In the genomic region with DNA sequence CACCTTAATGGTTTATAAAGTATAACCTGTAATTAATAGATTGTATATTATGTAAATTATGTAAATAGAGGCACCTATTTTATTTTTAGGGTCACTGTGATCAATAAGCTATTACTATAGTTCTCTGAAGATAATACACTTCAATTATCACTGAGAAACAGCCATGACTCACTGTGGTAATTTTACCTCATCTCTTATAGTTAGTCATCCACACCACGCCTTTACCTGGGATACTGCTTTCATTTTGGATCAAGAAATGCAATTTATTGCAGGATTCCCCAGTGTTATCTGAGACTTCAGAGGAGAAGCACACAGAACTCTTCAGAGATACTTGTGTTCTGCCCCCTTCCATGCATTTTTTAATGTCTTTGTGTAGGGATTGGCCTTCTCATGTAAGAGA, we compare ENCODE assay signal across 23 cellular contexts.
A peak's percentile ranks its signal among the peaks of the same experiment; 100 is the strongest.
DNase-seq lines count a peak whose midpoint lies in the region; ATAC-seq and TF ChIP-seq lines count a peak whose summit lies in the region.
"Had no signal": no experiment of that assay in that cellular context is flagged by ENCODE, and none has a peak within 500 bp of the region (broad histone marks: within the 10 kb centered on the region; RNA-seq: fewer than 3 reads in every experiment).

No MANE protein-coding gene starts in this region.

- H3K79me2 ChIP-seq in PC-3 (ENCODE audit: low read length) (no peaks in the 10 kb centered on the region), mammary epithelial cell (ENCODE audit: insufficient read depth, low read length) (no peaks in the 10 kb centered on the region), MM.1S (ENCODE audit: low read length) (no peaks in the 10 kb centered on the region)

- H3K27me3 ChIP-seq in PC-3 (ENCODE audit: low read length) (no peaks in the 10 kb centered on the region), mammary epithelial cell (ENCODE audit: insufficient read depth, low read length) (no peaks in the 10 kb centered on the region), MM.1S (replicated peaks; ENCODE audit: insufficient read depth, low read length) (no peaks in the 10 kb centered on the region)

- H3K9me2 ChIP-seq in PC-3 (replicated peaks; ENCODE audit: low read length) (no peaks in the 10 kb centered on the region), MM.1S (replicated peaks; ENCODE audit: insufficient read depth, low read length) (no peaks in the 10 kb centered on the region)
- H3K9me2 ChIP-seq: SK-N-SH had no signal

- in situ Hi-C loops in mammary epithelial cell (cut with MboI; ENCODE audit: low sequenced_read_pairs in 2 of 2): no loop called here

- no TSS peak for BruUV-seq in PC-3 (replicated peaks; lab: Mats Ljungman, UMichigan)
- BruUV-seq in mammary epithelial cell (replicated peaks; lab: Mats Ljungman, UMichigan): no TSS peak

- H3K4me3 ChIP-seq in PC-3 (ENCODE audit: low read length) (no peak overlapping the region), mammary epithelial cell (replicated peaks in 1 of 3; ENCODE audit: insufficient read depth in 1 of 3, low read depth in 2 of 3, low read length in 3 of 3) (no peak overlapping the region), MM.1S (ENCODE audit: low read length) (no peak overlapping the region)

- H3K4me1 ChIP-seq in PC-3 (ENCODE audit: insufficient read depth, low read length) (peaks cover 39% of the 10 kb centered on the region), mammary epithelial cell (ENCODE audit: insufficient read depth, low read length) (no peaks in the 10 kb centered on the region), MM.1S (ENCODE audit: low read length) (no peaks in the 10 kb centered on the region)

- H3K9me3 ChIP-seq in PC-3 (ENCODE audit: low read length): no peaks in the 10 kb centered on the region
- no peaks in the 10 kb centered on the region for H3K9me3 ChIP-seq in mammary epithelial cell (replicated peaks; ENCODE audit: insufficient read depth, low read length)
- no peaks in the 10 kb centered on the region for H3K9me3 ChIP-seq in MM.1S (replicated peaks; ENCODE audit: insufficient read depth, low read length)
- H3K9me3 ChIP-seq: SK-N-SH had no signal

- H3K9ac ChIP-seq in PC-3 (ENCODE audit: low read length) (no peak overlapping the region), mammary epithelial cell (ENCODE audit: insufficient read depth, low read length) (no peak overlapping the region), MM.1S (ENCODE audit: low read length) (no peak overlapping the region)
- H3K9ac ChIP-seq: SK-N-SH had no signal

- intact Hi-C loops in PC-3 (cut with micrococcal nuclease) (no loop called here), mammary epithelial cell (cut with micrococcal nuclease) (no loop called here)

- H3F3A ChIP-seq in PC-3 (ENCODE audit: low read length, unreplicated experiment) (no peaks in the 10 kb centered on the region), MM.1S (ENCODE audit: insufficient read depth, low read length) (no peaks in the 10 kb centered on the region)

- H3K4me2 ChIP-seq in PC-3 (ENCODE audit: low read length) (peak overlapping the region; percentile 67), mammary epithelial cell (ENCODE audit: insufficient read depth, low read depth, low read length) (no peak overlapping the region), MM.1S (ENCODE audit: low read depth, low read length) (no peak overlapping the region)
- H3K4me2 ChIP-seq: SK-N-SH had no signal

- WGBS in mammary epithelial cell (ENCODE audit: low coverage, missing lambda C conversion rate): 0% methylated on average over 1 of the region's 1 CpG

- peak; percentile 77 for DNase-seq in PC-3
- peak; percentile 47 for DNase-seq in mammary epithelial cell
- peak; percentile 6 for DNase-seq in kidney tubule cell (ENCODE audit: low spot score)
- no peak for DNase-seq in DMS79 (lab: John Stamatoyannopoulos, UW)
- DNase-seq in MM.1S: no peak
- DNase-seq in epidermal melanocyte (ENCODE audit: insufficient read length, low spot score): no peak
- DNase-seq: C1 segment of cervical spinal cord; CD4-positive, alpha-beta memory T cell; COR-L47; DMS79 treated with DMSO at 0.1 percent for 48 hours; GF-D8; Karpas-422; NCI-H1105 treated with DMSO at 0.1 percent for 48 hours; NCI-H146; NCI-H1930; NCI-H2107; NCI-H524 treated with DMSO at 0.1 percent for 48 hours; NCI-H82; NK-92 treated with Interleukin-12 subunit alpha and Interleukin-12 subunit beta, amount 100 ng/mL, for 24 hours; SK-N-SH; SW 1271 had no signal

- H2AFZ ChIP-seq in PC-3 (ENCODE audit: low read length) (no peak overlapping the region), mammary epithelial cell (ENCODE audit: low read depth, low read length) (no peak overlapping the region), MM.1S (ENCODE audit: low read length) (no peak overlapping the region)

- dilution Hi-C loops in mammary epithelial cell (cut with HindIII; ENCODE audit: low sequenced_read_pairs): no loop called here

- H4K20me1 ChIP-seq in PC-3 (ENCODE audit: low read length) (no peaks in the 10 kb centered on the region), mammary epithelial cell (ENCODE audit: insufficient read depth, low read length) (no peaks in the 10 kb centered on the region), MM.1S (ENCODE audit: insufficient read depth, low read length) (no peaks in the 10 kb centered on the region)

- H3K36me3 ChIP-seq in PC-3 (ENCODE audit: low read depth, low read length): no peaks in the 10 kb centered on the region
- H3K36me3 ChIP-seq in mammary epithelial cell (ENCODE audit: insufficient read depth, low read length): no peaks in the 10 kb centered on the region
- H3K36me3 ChIP-seq in MM.1S (replicated peaks; ENCODE audit: insufficient read depth, low read length): no peaks in the 10 kb centered on the region

- TF ChIP-seq CTCF in PC-3 (conservative IDR thresholded peaks at IDR 0.05; ENCODE audit: low read depth, low read length): no peak
- no peak for TF ChIP-seq CTCF in mammary epithelial cell (conservative IDR thresholded peaks at IDR 0.05 in 1 of 2, IDR thresholded peaks at IDR 0.05 in 1 of 2; ENCODE audit: extremely low read depth in 1 of 2, insufficient read depth in 1 of 2, low read depth in 1 of 2, low read length in 2 of 2)
- TF ChIP-seq CTCF in MM.1S (IDR thresholded peaks at IDR 0.05; ENCODE audit: low read length): no peak

- H3K27ac ChIP-seq in PC-3 (ENCODE audit: low read length) (peak overlapping the region; percentile 74), mammary epithelial cell (ENCODE audit: insufficient read depth, low read depth, low read length) (no peak overlapping the region), MM.1S (ENCODE audit: low read length) (no peak overlapping the region)

- CTCF ChIA-PET in PC-3 (lab: Charles Lee): no interaction called here
- CTCF ChIA-PET in mammary epithelial cell (lab: Charles Lee; ENCODE audit: low non-redundant PET): no interaction called here

- POLR2A ChIA-PET in PC-3 (lab: Charles Lee; ENCODE audit: unreplicated experiment): no interaction called here

- ATAC-seq in PC-3: peak; percentile 43; the same call in 1 of the 2 replicates
- no peak for ATAC-seq in HG02885 (IDR thresholded peaks at IDR 0.05; ENCODE audit: poor library complexity, unreplicated experiment)
- ATAC-seq: HepG2 had no signal

Comparison
In these comparisons a context has a peak if more than half of its experiments do, and no peak if none do; other contexts are left out.
1. DNase-seq: peak in PC-3 (single experiment), mammary epithelial cell (single experiment) and kidney tubule cell (single experiment); none in DMS79 (single experiment), MM.1S (single experiment) and epidermal melanocyte (single experiment).